8 cellular contexts compared by ENCODE assay signal in genomic region chr17:82351713-82352488, GRCh38. TPM values are rescaled to one million over a fixed set of nuclear protein-coding genes. Genes with fewer than 3 reads are reported as not detected.
DNase-seq lines count a peak whose midpoint lies in the region; TF ChIP-seq lines count a peak whose summit lies in the region.

No MANE protein-coding gene starts in this region.

- H3K27ac ChIP-seq in Karpas-422 (ENCODE audit: low read length) = no peak overlapping the region
- no peak overlapping the region for H3K27ac ChIP-seq in neutrophil

- DNase-seq in NCI-H524 (lab: John Stamatoyannopoulos, UW) = peak; percentile 23 to 66
- no peak for DNase-seq in NCI-H524 treated with DMSO at 0.1 percent for 48 hours (lab: John Stamatoyannopoulos, UW)
- peak; percentile 94 for DNase-seq in Karpas-422
- DNase-seq in RKO (ENCODE audit: low spot score) = peak; percentile 81
- DNase-seq in activated T-helper 1 cell treated with Interleukin-2 at 50 U/mL for 16 hours (ENCODE audit: low read depth) = peak; percentile 58
- DNase-seq in fibroblast of the conjunctiva (ENCODE audit: low read depth) = peak; percentile 77
- peak; percentile 66 for DNase-seq in stromal cell of bone marrow (ENCODE audit: low read depth)

- H3K79me2 ChIP-seq in Karpas-422 (ENCODE audit: low read length) = no peaks in the 10 kb centered on the region

- H2AFZ ChIP-seq in Karpas-422 (ENCODE audit: low read length) = no peak overlapping the region

- peak; percentile 86 for TF ChIP-seq CTCF in neutrophil (IDR thresholded peaks at IDR 0.05)

- no peaks in the 10 kb centered on the region for H3K9me2 ChIP-seq in Karpas-422 (replicated peaks; ENCODE audit: insufficient read depth, low read length)

- H3K9me3 ChIP-seq in Karpas-422 (ENCODE audit: low read length) (no peaks in the 10 kb centered on the region), neutrophil (no peaks in the 10 kb centered on the region)

- H3K36me3 ChIP-seq in Karpas-422 (ENCODE audit: insufficient read depth, low read length) (no peaks in the 10 kb centered on the region), neutrophil (no peaks in the 10 kb centered on the region)

- 0 out of 2 replicates have a peak, but pooled peaks cover 3% of the 10 kb centered on the region for H4K20me1 ChIP-seq in Karpas-422 (ENCODE audit: insufficient read depth, low read depth, low read length)

- no peak overlapping the region for H3K9ac ChIP-seq in Karpas-422 (ENCODE audit: low read length)

- H3K4me2 ChIP-seq in Karpas-422 (ENCODE audit: low read depth, low read length, poor library complexity, severe bottlenecking) = no peak overlapping the region

- no peaks in the 10 kb centered on the region for H3K27me3 ChIP-seq in Karpas-422 (ENCODE audit: low read length)
- peaks cover 57% of the 10 kb centered on the region for H3K27me3 ChIP-seq in neutrophil

- H3K4me3 ChIP-seq in Karpas-422 (ENCODE audit: low read length) = no peak overlapping the region
- H3K4me3 ChIP-seq in neutrophil (ENCODE audit: low read depth in 1 of 2, low read length in 1 of 2) = no peak overlapping the region

- H3K4me1 ChIP-seq in Karpas-422 (ENCODE audit: low read length) = peaks cover 6% of the 10 kb centered on the region; the same call in 1 of the 2 replicates
- peaks cover 0 to 5% of the 10 kb centered on the region in 2 experiments for H3K4me1 ChIP-seq in neutrophil (ENCODE audit: control insufficient read depth in 1 of 2, insufficient read depth in 1 of 2, low read depth in 1 of 2, low read length in 1 of 2)

RNA-seq across cellular contexts. Expression of gene TEX19, which starts 7.1 kb away (rescaled TPM):
- 0.34 and 2.3 TPM in 2 replicates for total RNA-seq in Karpas-422 (2014; rRNA removed; shearing (Covaris generic); ENCODE audit: low replicate concordance)

RNA-seq across cellular contexts. Expression of gene SECTM1, which starts 18.3 kb away (rescaled TPM):
- 0.72 TPM in 1 of 2 replicates, not detected in the other for total RNA-seq in Karpas-422 (2014; rRNA removed; shearing (Covaris generic); ENCODE audit: low replicate concordance)

RNA-seq across cellular contexts. Expression of gene UTS2R, which starts 19.7 kb away (rescaled TPM):
- not detected in 2 replicates for total RNA-seq in Karpas-422 (2014; rRNA removed; shearing (Covaris generic); ENCODE audit: low replicate concordance)

RNA-seq across cellular contexts. Expression of gene CD7, which starts 34.5 kb away (rescaled TPM):
- total RNA-seq in Karpas-422 (2014; rRNA removed; shearing (Covaris generic); ENCODE audit: low replicate concordance) = not detected in 2 replicates
